Comparison of ENCODE assay signal across 9 cellular contexts in genomic region chr12:64696065-64696741, GRCh38.
DNase-seq lines count a peak whose midpoint lies in the region; ATAC-seq and TF ChIP-seq lines count a peak whose summit lies in the region.
"Had no signal": no experiment of that assay in that cellular context is flagged by ENCODE, and none has a peak within 500 bp of the region (broad histone marks: within the 10 kb centered on the region; RNA-seq: fewer than 3 reads in every experiment).

No MANE protein-coding gene starts in this region.

- no peaks in the 10 kb centered on the region for H3K9me3 Mint-ChIP-seq in neural crest cell

- ATAC-seq in HG02623 (IDR thresholded peaks at IDR 0.05; ENCODE audit: unreplicated experiment), result no peak

- peak; percentile 31 for DNase-seq in NCI-H1694 treated with DMSO at 0.1 percent for 48 hours (lab: John Stamatoyannopoulos, UW)
- no peak for DNase-seq in NCI-H1694 (lab: John Stamatoyannopoulos, UW)
- peak; percentile 46 for DNase-seq in NCI-H2171 (lab: John Stamatoyannopoulos, UW)
- DNase-seq in dedifferentiated amniotic fluid mesenchymal stem cell (ENCODE audit: extremely low spot score), result peak; percentile 44
- DNase-seq in neural crest cell (ENCODE audit: low read depth, low spot score), result no peak
- DNase-seq in Karpas-422, result no peak
- no peak for DNase-seq in effector CD4-positive, alpha-beta T cell

- H3K27ac ChIP-seq in Karpas-422 (ENCODE audit: low read length), result no peak overlapping the region

- H3K9me2 ChIP-seq in Karpas-422 (replicated peaks; ENCODE audit: insufficient read depth, low read length), result no peaks in the 10 kb centered on the region

- peaks cover 30% of the 10 kb centered on the region for H3K4me1 Mint-ChIP-seq in neural crest cell

- peaks cover 40% of the 10 kb centered on the region for H3K4me1 ChIP-seq in Karpas-422 (ENCODE audit: low read length)

- H3K27me3 Mint-ChIP-seq in neural crest cell (ENCODE audit: low read depth), result no peaks in the 10 kb centered on the region

- H3K36me3 ChIP-seq in Karpas-422 (ENCODE audit: insufficient read depth, low read length), result peaks cover 21% of the 10 kb centered on the region; the same call in 1 of the 2 replicates

- H3K9me3 ChIP-seq in Karpas-422 (ENCODE audit: low read length), result no peaks in the 10 kb centered on the region
- H3K9me3 ChIP-seq: Caco-2 had no signal

- TF ChIP-seq CTCF in neural crest cell (conservative IDR thresholded peaks at IDR 0.05), result peak; percentile 61

- H3K36me3 Mint-ChIP-seq in neural crest cell (ENCODE audit: low read depth), result peaks cover 2% of the 10 kb centered on the region

- no peak overlapping the region for H3K9ac ChIP-seq in Karpas-422 (ENCODE audit: low read length)

- H4K20me1 ChIP-seq in Karpas-422 (ENCODE audit: insufficient read depth, low read depth, low read length), result no peaks in the 10 kb centered on the region

- no peak overlapping the region for H2AFZ ChIP-seq in Karpas-422 (ENCODE audit: low read length)

- H3K27me3 ChIP-seq in Karpas-422 (ENCODE audit: low read length), result no peaks in the 10 kb centered on the region

- no peak overlapping the region for H3K4me3 Mint-ChIP-seq in neural crest cell

- no peak overlapping the region for H3K4me2 ChIP-seq in Karpas-422 (ENCODE audit: low read depth, low read length, poor library complexity, severe bottlenecking)

- H3K27ac Mint-ChIP-seq in neural crest cell (ENCODE audit: unreplicated experiment), result no peak overlapping the region

- peaks cover 6% of the 10 kb centered on the region; the same call in 1 of the 2 replicates for H3K79me2 ChIP-seq in Karpas-422 (ENCODE audit: low read length)

- H3K4me3 ChIP-seq in Karpas-422 (ENCODE audit: low read length), result no peak overlapping the region

Comparison
In these comparisons a context has a peak if more than half of its experiments do, and no peak if none do; other contexts are left out.
1. DNase-seq: peak in NCI-H1694 treated with DMSO at 0.1 percent for 48 hours (single experiment), NCI-H2171 (single experiment) and dedifferentiated amniotic fluid mesenchymal stem cell (single experiment); none in NCI-H1694 (single experiment), neural crest cell (single experiment), Karpas-422 (single experiment) and effector CD4-positive, alpha-beta T cell (single experiment).